Comparison of ENCODE assay signal across 38 cellular contexts in genomic region chr13:24351423-24351822, GRCh38. TPM values are rescaled to one million over a fixed set of nuclear protein-coding genes. Genes with fewer than 3 reads are reported as not detected.
"Had no signal": no experiment of that assay in that cellular context is flagged by ENCODE, and none has a peak within 500 bp of the region (broad histone marks: within the 10 kb centered on the region; RNA-seq: fewer than 3 reads in every experiment).

No MANE protein-coding gene starts in this region.

- H3K36me3 ChIP-seq: MG63 had no signal

- DNase-seq: Karpas-422, Kasumi-1, KG1, MG63, MM.1S, MV-4-11, NCI-H1048, NCI-H1092, NCI-H1092 treated with DMSO at 0.1 percent for 48 hours, NCI-H1105, NCI-H1105 treated with DMSO at 0.1 percent for 48 hours, NCI-H1417, NCI-H1417 treated with DMSO at 0.1 percent for 48 hours, NCI-H1436, NCI-H1436 treated with DMSO at 0.1 percent for 48 hours, NCI-H146, NCI-H1694, NCI-H1694 treated with DMSO at 0.1 percent for 48 hours, NCI-H187, NCI-H187 treated with DMSO at 0.1 percent for 48 hours, NCI-H1930, NCI-H2029, NCI-H2029 treated with DMSO at 0.1 percent for 48 hours, NCI-H2081, NCI-H2081 treated with DMSO at 0.1 percent for 48 hours, NCI-H2107, NCI-H2171, NCI-H2171 treated with DMSO at 0.1 percent for 48 hours, NCI-H2227 treated with DMSO at 0.1 percent for 48 hours, NCI-H226, NCI-H345, NCI-H446, NCI-H446 treated with DMSO at 0.1 percent for 48 hours had no signal

- H3K9ac ChIP-seq: KMS-11 had no signal

- H3K27ac ChIP-seq: KMS-11 had no signal

- H3K27me3 ChIP-seq: MG63 had no signal

- H3K4me3 ChIP-seq: MG63 had no signal

- H3K4me2 ChIP-seq: KMS-11 had no signal

- H3K9me3 ChIP-seq: MG63 had no signal

RNA-seq across cellular contexts. Expression of gene C1QTNF9, which starts 42.0 kb away (rescaled TPM):
- total RNA-seq: LHCN-M2, M059J, MCF 10A, NCI-H460 had no signal
